In the genomic region with DNA sequence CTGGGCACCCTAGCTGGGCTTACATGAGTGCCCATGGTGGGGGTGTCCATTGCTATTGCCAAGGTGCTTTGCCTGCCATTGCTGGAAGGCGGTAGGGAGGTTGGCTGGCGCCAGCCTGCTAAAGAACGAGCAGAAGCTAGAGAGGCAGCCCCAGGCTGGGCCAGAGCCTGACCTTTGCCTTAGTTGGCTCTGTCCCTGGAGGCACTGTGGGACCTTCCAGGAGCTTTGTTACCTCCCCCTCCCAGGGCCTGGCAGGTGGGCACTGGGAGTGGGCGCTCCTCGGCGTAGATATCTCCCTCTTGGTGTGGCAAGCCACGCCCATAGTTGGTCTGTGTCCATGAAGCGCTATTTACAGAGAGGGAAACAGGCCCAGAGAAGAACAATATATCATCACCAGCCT, we compare ENCODE assay signal across 12 cellular contexts. TPM values are rescaled to one million over a fixed set of nuclear protein-coding genes. Genes with fewer than 3 reads are reported as not detected.
DNase-seq lines count a peak whose midpoint lies in the region; ATAC-seq and TF ChIP-seq lines count a peak whose summit lies in the region.
"Had no signal": no experiment of that assay in that cellular context is flagged by ENCODE, and none has a peak within 500 bp of the region (broad histone marks: within the 10 kb centered on the region; RNA-seq: fewer than 3 reads in every experiment).

No MANE protein-coding gene starts in this region.

- H3K4me1 ChIP-seq in body of pancreas, result peaks cover 31% of the 10 kb centered on the region
- H3K4me1 ChIP-seq in lower lobe of right lung, result peaks cover 29% of the 10 kb centered on the region
- peaks cover 45 to 66% of the 10 kb centered on the region in 2 donors for H3K4me1 ChIP-seq in thyroid gland

- TF ChIP-seq CTCF in body of pancreas (IDR thresholded peaks at IDR 0.05) (no peak), lower lobe of right lung (IDR thresholded peaks at IDR 0.05) (no peak), thyroid gland (IDR thresholded peaks at IDR 0.05) (no peak)

- H3K4me1 Mint-ChIP-seq in activated T-cell treated with anti-CD3 and anti-CD28 coated beads, Interleukin-2, amount 50 U/mL, for 4 hours (ENCODE audit: low read depth), result peaks cover 25% of the 10 kb centered on the region

- WGBS in body of pancreas, 2 donors, result 74 to 100% methylated on average over 3 to 7 of the region's 8 CpGs
- 56 to 62% methylated on average over 5 to 7 of the region's 8 CpGs for WGBS in thyroid gland, 2 donors

- peak; percentile 36 for DNase-seq in DMS53 (lab: John Stamatoyannopoulos, UW)
- no peak for DNase-seq in DMS53 treated with DMSO at 0.1 percent for 48 hours (lab: John Stamatoyannopoulos, UW; ENCODE audit: unreplicated experiment)
- DNase-seq in body of pancreas, result peak; percentile 21 to 63 (median 41)
- DNase-seq in lower lobe of right lung, result no peak
- DNase-seq in thyroid gland, result peak; percentile 73 to 79
- no peak for DNase-seq in SK-N-DZ (ENCODE audit: low spot score)
- DNase-seq in activated T-cell treated with anti-CD3 and anti-CD28 coated beads, Interleukin-2, amount 50 U/mL, for 4 hours, result no peak
- DNase-seq in epidermal melanocyte (ENCODE audit: insufficient read length, low spot score), result no peak
- DNase-seq: aorta; stimulated activated CD8-positive, alpha-beta memory T cell treated with anti-CD3 and anti-CD28 coated beads, Interleukin-4, amount 100 ng/mL, for 48 hours; T-helper 9 cell had no signal

- no peaks in the 10 kb centered on the region for H3K27me3 Mint-ChIP-seq in activated T-cell treated with anti-CD3 and anti-CD28 coated beads, Interleukin-2, amount 50 U/mL, for 4 hours (ENCODE audit: low read depth)

- no peaks in the 10 kb centered on the region for H3K9me3 Mint-ChIP-seq in activated T-cell treated with anti-CD3 and anti-CD28 coated beads, Interleukin-2, amount 50 U/mL, for 4 hours
- H3K9me3 Mint-ChIP-seq: GM23338 had no signal

- H3K9me3 ChIP-seq in body of pancreas (no peaks in the 10 kb centered on the region), lower lobe of right lung (no peaks in the 10 kb centered on the region), thyroid gland (no peaks in the 10 kb centered on the region)

- TF ChIP-seq POLR2A in body of pancreas (IDR thresholded peaks at IDR 0.05) (no peak), thyroid gland (IDR thresholded peaks at IDR 0.05) (no peak)

- ATAC-seq in body of pancreas (no peak), lower lobe of right lung (no peak)
- ATAC-seq in activated T-cell treated with anti-CD3 and anti-CD28 coated beads, Interleukin-2, amount 50 U/mL, for 4 hours, result no peak
- ATAC-seq: GM23338 had no signal

- H3K4me3 Mint-ChIP-seq in activated T-cell treated with anti-CD3 and anti-CD28 coated beads, Interleukin-2, amount 50 U/mL, for 4 hours, result no peak overlapping the region
- H3K4me3 Mint-ChIP-seq: GM23338 had no signal

- peak overlapping the region in 3 of 4 donors; percentile 23 to 84 (median 41) for H3K27ac ChIP-seq in body of pancreas
- peak overlapping the region; percentile 9 for H3K27ac ChIP-seq in lower lobe of right lung
- H3K27ac ChIP-seq in thyroid gland, result peak overlapping the region; percentile 42 to 92 (median 77)

- H3K27me3 ChIP-seq in body of pancreas, result no peaks in the 10 kb centered on the region
- H3K27me3 ChIP-seq in lower lobe of right lung (ENCODE audit: low read depth), result no peaks in the 10 kb centered on the region
- no peaks in the 10 kb centered on the region for H3K27me3 ChIP-seq in thyroid gland

- H3K4me3 ChIP-seq in body of pancreas (no peak overlapping the region), lower lobe of right lung (no peak overlapping the region), thyroid gland (replicated peaks in 1 of 3) (no peak overlapping the region)
- H3K4me3 ChIP-seq: GM23338 had no signal

- intact Hi-C loops in body of pancreas (cut with DNase I), result no loop called here
- intact Hi-C loops in lower lobe of right lung (cut with DNase I), result no loop called here
- intact Hi-C loops in thyroid gland (cut with DNase I), result no loop called here

- peaks cover 5% of the 10 kb centered on the region for H3K36me3 Mint-ChIP-seq in activated T-cell treated with anti-CD3 and anti-CD28 coated beads, Interleukin-2, amount 50 U/mL, for 4 hours (ENCODE audit: insufficient read depth)

- H3K36me3 ChIP-seq in body of pancreas (replicated peaks in 1 of 2; ENCODE audit: insufficient read depth in 1 of 2, low read depth in 2 of 2) (no peaks in the 10 kb centered on the region), lower lobe of right lung (peaks cover 19% of the 10 kb centered on the region), thyroid gland (peaks cover 0 to 6% of the 10 kb centered on the region in 2 donors)

RNA-seq across cellular contexts. Expression of a gene that starts 2.3 kb away (rescaled TPM):
- total RNA-seq in body of pancreas (10 to 100 TPM; 10.1 to 24.7 TPM), lower lobe of right lung (16.3 TPM), thyroid gland (10 to 100 TPM; 28.0 to 43.9 (median 33.9) TPM)
- polyA plus RNA-seq in SK-N-DZ (2014; cell fraction: cytosol; rRNA removed), result 7.0 and 10.3 TPM in 2 replicates
- 10.6 and 17.8 TPM in 2 replicates for polyA plus RNA-seq in SK-N-DZ (2014; cell fraction: nucleus; rRNA removed)
- total RNA-seq in activated T-cell treated with anti-CD3 and anti-CD28 coated beads, Interleukin-2, amount 50 U/mL, for 4 hours, result 10 to 100 TPM in 1 of 3 donors, 1 to 10 TPM in 2; 8.9 to 11.1 (median 8.9) TPM

RNA-seq across cellular contexts. Expression of a gene that starts 28.1 kb away (rescaled TPM):
- total RNA-seq in body of pancreas (10 to 100 TPM; 15.6 to 27.7 TPM), lower lobe of right lung (20.2 TPM), thyroid gland (10 to 100 TPM; 33.1 to 60.0 (median 46.1) TPM)
- 103 and 108 TPM in 2 replicates for polyA plus RNA-seq in SK-N-DZ (2014; cell fraction: cytosol; rRNA removed)
- 67.7 and 80.2 TPM in 2 replicates for polyA plus RNA-seq in SK-N-DZ (2014; cell fraction: nucleus; rRNA removed)
- 10 to 100 TPM; 80.0 to 93.9 (median 80.6) TPM for total RNA-seq in activated T-cell treated with anti-CD3 and anti-CD28 coated beads, Interleukin-2, amount 50 U/mL, for 4 hours

RNA-seq across cellular contexts. Expression of a gene that starts 28.2 kb away (rescaled TPM):
- 100 to 1,000 TPM in 1 of 2 donors, 10 to 100 TPM in 1; 22.1 to 115 TPM for total RNA-seq in body of pancreas
- 72.6 TPM for total RNA-seq in lower lobe of right lung
- total RNA-seq in thyroid gland, result 10 to 100 TPM; 70.3 to 93.5 (median 82.2) TPM
- polyA plus RNA-seq in SK-N-DZ (2014; cell fraction: cytosol; rRNA removed), result 68.3 and 76.8 TPM in 2 replicates
- polyA plus RNA-seq in SK-N-DZ (2014; cell fraction: nucleus; rRNA removed), result 121 and 167 TPM in 2 replicates
- total RNA-seq in activated T-cell treated with anti-CD3 and anti-CD28 coated beads, Interleukin-2, amount 50 U/mL, for 4 hours, result 10 to 100 TPM; 66.8 to 76.6 (median 71.8) TPM

Comparison
In these comparisons a context has a peak if more than half of its experiments do, and no peak if none do; other contexts are left out.
1. DNase-seq: peak in DMS53 (single experiment), body of pancreas (4 of 4) and thyroid gland (2 of 2); none in DMS53 treated with DMSO at 0.1 percent for 48 hours (single experiment), lower lobe of right lung (single experiment), SK-N-DZ (single experiment), activated T-cell treated with anti-CD3 and anti-CD28 coated beads, Interleukin-2, amount 50 U/mL, for 4 hours (single experiment) and epidermal melanocyte (single experiment).
2. H3K27ac ChIP-seq: peak in every context shown above with its lines; median percentile 77 in thyroid gland; 41 in body of pancreas; 9 in lower lobe of right lung.